In genomic region chr10:110209399-110209925, GRCh38 we compare ENCODE assay signal across 1 cellular context.
TF ChIP-seq lines count a peak whose summit lies in the region.

No MANE protein-coding gene starts in this region.

TF ChIP-seq in H1, 55 proteins besides CTCF, POLR2A, EP300 and RAD21:
- TF ChIP-seq MAFK (IDR thresholded peaks at IDR 0.05; ENCODE audit: low read depth, low read length) (no peak), ZNF274 (IDR thresholded peaks at IDR 0.05; ENCODE audit: borderline replicate concordance, extremely low read depth, low read length) (no peak), KDM4A (IDR thresholded peaks at IDR 0.05; ENCODE audit: low read depth, low read length, severe bottlenecking) (no peak), CBX8 (IDR thresholded peaks at IDR 0.05; ENCODE audit: borderline replicate concordance, low read depth, low read length) (no peak), E2F6 (IDR thresholded peaks at IDR 0.05) (no peak), RNF2 (IDR thresholded peaks at IDR 0.05; ENCODE audit: borderline replicate concordance, low read depth, low read length, missing control alignments, poor library complexity, severe bottlenecking) (peak; percentile 60), HDAC2 (IDR thresholded peaks at IDR 0.05; ENCODE audit: borderline replicate concordance in 1 of 2, low read depth in 2 of 2, low read length in 2 of 2) (0 out of 4 replicates have a peak, but pooled peaks of 1 of the 2 experiments have one; percentile 25), RFX5 (IDR thresholded peaks at IDR 0.05; ENCODE audit: borderline replicate concordance, low read depth, low read length) (no peak), NANOG (IDR thresholded peaks at IDR 0.05; ENCODE audit: insufficient read depth, low read depth, low read length, poor library complexity, severe bottlenecking) (no peak), RXRA (IDR thresholded peaks at IDR 0.05; ENCODE audit: insufficient read depth, low read depth, low read length) (no peak), CREB1 (IDR thresholded peaks at IDR 0.05) (no peak), ASH2L (IDR thresholded peaks at IDR 0.05; ENCODE audit: low read length) (peak; percentile 69), SIX5 (IDR thresholded peaks at IDR 0.05; ENCODE audit: low read depth, low read length) (no peak), CTBP2 (IDR thresholded peaks at IDR 0.05; ENCODE audit: borderline replicate concordance, insufficient read depth, insufficient read length, low read length) (no peak), SIN3A (conservative IDR thresholded peaks at IDR 0.05 in 1 of 2, IDR thresholded peaks at IDR 0.05 in 1 of 2; ENCODE audit: low read depth in 1 of 2, low read length in 2 of 2) (no peak), SIRT6 (IDR thresholded peaks at IDR 0.05; ENCODE audit: low read length) (no peak), SP4 (IDR thresholded peaks at IDR 0.05; ENCODE audit: low read length) (no peak), EZH2 (IDR thresholded peaks at IDR 0.05; ENCODE audit: low read depth, low read length, severe bottlenecking) (peak; percentile 45), SUZ12 (IDR thresholded peaks at IDR 0.05; ENCODE audit: low read length) (peak; percentile 74), JUN (IDR thresholded peaks at IDR 0.05; ENCODE audit: low read depth, low read length) (no peak), RBBP5 (IDR thresholded peaks at IDR 0.05; ENCODE audit: borderline replicate concordance, low read depth, low read length) (0 out of 2 replicates have a peak, but pooled peaks have one; percentile 56), USF2 (IDR thresholded peaks at IDR 0.05; ENCODE audit: low read length) (no peak), CHD7 (IDR thresholded peaks at IDR 0.05; ENCODE audit: insufficient replicate concordance, low read length) (no peak)
